9 cellular contexts compared by ENCODE assay signal in genomic region chr16:361872-362701, GRCh38. TPM values are rescaled to one million over a fixed set of nuclear protein-coding genes. Genes with fewer than 3 reads are reported as not detected.
DNase-seq lines count a peak whose midpoint lies in the region; ATAC-seq, FAIRE-seq and TF ChIP-seq lines count a peak whose summit lies in the region.
"Had no signal": no experiment of that assay in that cellular context is flagged by ENCODE, and none has a peak within 500 bp of the region (broad histone marks: within the 10 kb centered on the region; RNA-seq: fewer than 3 reads in every experiment).

No MANE protein-coding gene starts in this region.

- H3K4me3 ChIP-seq in HL-60 (replicated peaks; ENCODE audit: insufficient read depth, low read length) = no peak overlapping the region
- no peak overlapping the region for H3K4me3 ChIP-seq in endothelial cell of umbilical vein (replicated peaks in 1 of 3; ENCODE audit: insufficient read depth in 1 of 3, low read depth in 1 of 3, low read length in 3 of 3)

- peak; percentile 92 for ATAC-seq in activated CD8-positive, alpha-beta memory T cell treated with anti-CD3 and anti-CD28 coated beads, Interleukin-2, amount 10 ng/mL, durations not matched to agents 7 days and 5 days
- peak; percentile 85 for ATAC-seq in stimulated activated memory B cell treated with anti-CD40 and anti-IgM and Interleukin-4, amounts not matched to agents 10 μg/mL and 1 μg/mL and 100 μg/mL, for 72 hours
- no peak for ATAC-seq in HG02852 (IDR thresholded peaks at IDR 0.05; ENCODE audit: unreplicated experiment)

- H3K27me3 Mint-ChIP-seq in activated CD8-positive, alpha-beta memory T cell treated with anti-CD3 and anti-CD28 coated beads, Interleukin-2, amount 10 ng/mL, durations not matched to agents 7 days and 5 days = peaks cover 5% of the 10 kb centered on the region
- peaks cover 36% of the 10 kb centered on the region for H3K27me3 Mint-ChIP-seq in stimulated activated memory B cell treated with anti-CD40 and anti-IgM and Interleukin-4, amounts not matched to agents 10 μg/mL and 1 μg/mL and 100 μg/mL, for 72 hours

- no peaks in the 10 kb centered on the region for H3K4me1 ChIP-seq in endothelial cell of umbilical vein (ENCODE audit: control insufficient read depth, extremely low read depth, insufficient read depth, low read length)

- no peak overlapping the region for H3K4me3 Mint-ChIP-seq in activated CD8-positive, alpha-beta memory T cell treated with anti-CD3 and anti-CD28 coated beads, Interleukin-2, amount 10 ng/mL, durations not matched to agents 7 days and 5 days
- H3K4me3 Mint-ChIP-seq in stimulated activated memory B cell treated with anti-CD40 and anti-IgM and Interleukin-4, amounts not matched to agents 10 μg/mL and 1 μg/mL and 100 μg/mL, for 72 hours = peak overlapping the region; percentile 1
- H3K4me3 Mint-ChIP-seq: dendritic cell treated with granulocyte-macrophage colony-stimulating factor and Interleukin-4, amounts not matched to agents 40 ng/mL and 50 ng/mL, for 4 days had no signal

- no peak overlapping the region for H3K4me2 ChIP-seq in endothelial cell of umbilical vein (ENCODE audit: insufficient read depth, low read length)

- H3K36me3 Mint-ChIP-seq in activated CD8-positive, alpha-beta memory T cell treated with anti-CD3 and anti-CD28 coated beads, Interleukin-2, amount 10 ng/mL, durations not matched to agents 7 days and 5 days = peaks cover 6% of the 10 kb centered on the region
- peaks cover 7% of the 10 kb centered on the region for H3K36me3 Mint-ChIP-seq in stimulated activated memory B cell treated with anti-CD40 and anti-IgM and Interleukin-4, amounts not matched to agents 10 μg/mL and 1 μg/mL and 100 μg/mL, for 72 hours

- H3K9me1 ChIP-seq in endothelial cell of umbilical vein (replicated peaks; ENCODE audit: control insufficient read depth, extremely low read depth, insufficient read depth, low read length) = no peaks in the 10 kb centered on the region

- peak; percentile 78 for FAIRE-seq in endothelial cell of umbilical vein (lab: Jason Lieb, UNC)

- peaks cover 4% of the 10 kb centered on the region for H3K4me1 Mint-ChIP-seq in activated CD8-positive, alpha-beta memory T cell treated with anti-CD3 and anti-CD28 coated beads, Interleukin-2, amount 10 ng/mL, durations not matched to agents 7 days and 5 days
- peaks cover 9% of the 10 kb centered on the region for H3K4me1 Mint-ChIP-seq in stimulated activated memory B cell treated with anti-CD40 and anti-IgM and Interleukin-4, amounts not matched to agents 10 μg/mL and 1 μg/mL and 100 μg/mL, for 72 hours

- no peak overlapping the region for H3K27ac ChIP-seq in HL-60 (replicated peaks)
- no peak overlapping the region for H3K27ac ChIP-seq in endothelial cell of umbilical vein (ENCODE audit: insufficient read depth, low read depth, low read length)

- H3K9me3 Mint-ChIP-seq in activated CD8-positive, alpha-beta memory T cell treated with anti-CD3 and anti-CD28 coated beads, Interleukin-2, amount 10 ng/mL, durations not matched to agents 7 days and 5 days (ENCODE audit: low read depth) = no peaks in the 10 kb centered on the region
- no peaks in the 10 kb centered on the region for H3K9me3 Mint-ChIP-seq in stimulated activated memory B cell treated with anti-CD40 and anti-IgM and Interleukin-4, amounts not matched to agents 10 μg/mL and 1 μg/mL and 100 μg/mL, for 72 hours
- H3K9me3 Mint-ChIP-seq: dendritic cell treated with granulocyte-macrophage colony-stimulating factor and Interleukin-4, amounts not matched to agents 40 ng/mL and 50 ng/mL, for 4 days had no signal

- no peak overlapping the region for H2AFZ ChIP-seq in endothelial cell of umbilical vein (ENCODE audit: low read depth, low read length)

- peaks cover 0 to 3% of the 10 kb centered on the region in 2 experiments for H3K36me3 ChIP-seq in endothelial cell of umbilical vein (ENCODE audit: control insufficient read depth in 2 of 2, extremely low read depth in 1 of 2, insufficient read depth in 2 of 2, low read length in 2 of 2)

- peak; percentile 86 for DNase-seq in Daoy (ENCODE audit: low read depth)
- DNase-seq in HL-60 (ENCODE audit: low read depth in 1 of 2, low spot score in 1 of 2) = peak in 1 of 2 experiments; percentile 84
- DNase-seq in NOMO-1 (lab: John Stamatoyannopoulos, UW; ENCODE audit: unreplicated experiment in 2 of 2) = peak; percentile 82 to 84
- DNase-seq in activated CD8-positive, alpha-beta memory T cell treated with anti-CD3 and anti-CD28 coated beads, Interleukin-2, amount 10 ng/mL, durations not matched to agents 7 days and 5 days = peak; percentile 79
- peak; percentile 70 for DNase-seq in endothelial cell of umbilical vein (ENCODE audit: low read depth, low spot score)
- DNase-seq in mucosa of gallbladder (ENCODE audit: low spot score) = peak; percentile 68

- no peaks in the 10 kb centered on the region for H3K79me2 ChIP-seq in endothelial cell of umbilical vein (ENCODE audit: control insufficient read depth, insufficient read depth, low read length)

- no peaks in the 10 kb centered on the region for H3K9me3 ChIP-seq in endothelial cell of umbilical vein (replicated peaks; ENCODE audit: control insufficient read depth, insufficient read depth, low read length)

- no peak for TF ChIP-seq POLR2A in endothelial cell of umbilical vein (IDR thresholded peaks at IDR 0.05; ENCODE audit: low read depth, low read length)

- dilution Hi-C loops in endothelial cell of umbilical vein (cut with MboI; ENCODE audit: extremely low pct_ligation_motif_present, low sequenced_read_pairs) = no loop called here

- H3K27ac Mint-ChIP-seq in activated CD8-positive, alpha-beta memory T cell treated with anti-CD3 and anti-CD28 coated beads, Interleukin-2, amount 10 ng/mL, durations not matched to agents 7 days and 5 days = no peak overlapping the region
- H3K27ac Mint-ChIP-seq in stimulated activated memory B cell treated with anti-CD40 and anti-IgM and Interleukin-4, amounts not matched to agents 10 μg/mL and 1 μg/mL and 100 μg/mL, for 72 hours = no peak overlapping the region
- H3K27ac Mint-ChIP-seq: dendritic cell treated with granulocyte-macrophage colony-stimulating factor and Interleukin-4, amounts not matched to agents 40 ng/mL and 50 ng/mL, for 4 days had no signal

- intact Hi-C loops in endothelial cell of umbilical vein (cut with micrococcal nuclease) = loop anchor here (1.0 kb wide), 1 partner anchor 255 kb away; no protein-coding TSS in a partner anchor

- no peaks in the 10 kb centered on the region for H4K20me1 ChIP-seq in endothelial cell of umbilical vein (replicated peaks; ENCODE audit: control insufficient read depth, extremely low read depth, insufficient read depth, low read length)

- CTCF ChIA-PET in activated CD8-positive, alpha-beta memory T cell treated with anti-CD3 and anti-CD28 coated beads, Interleukin-2, amount 10 ng/mL, durations not matched to agents 7 days and 5 days (lab: Charles Lee) = interaction anchor here (0.7 to 3.0 kb wide), 28 partner anchors 9 to 309 kb away, joined by 3 to 29 read pairs (median 5); partner anchors contain the start of genes AXIN1, LUC7L, POLR3K and SNRNP25
- CTCF ChIA-PET in endothelial cell of umbilical vein (lab: Charles Lee) = interaction anchor here (0.6 to 4.8 kb wide), 37 partner anchors 8 to 309 kb away, joined by 3 to 130 read pairs (median 5); partner anchors contain the start of genes AXIN1, FAM234A, HBQ1 and LUC7L

- no peaks in the 10 kb centered on the region for H3K27me3 ChIP-seq in HL-60 (ENCODE audit: insufficient read depth, poor library complexity, severe bottlenecking)
- H3K27me3 ChIP-seq in endothelial cell of umbilical vein (ENCODE audit: control insufficient read depth in 2 of 2, insufficient read depth in 2 of 2, low read length in 2 of 2) = no peaks in the 10 kb centered on the region

- H3K9ac ChIP-seq in endothelial cell of umbilical vein (replicated peaks; ENCODE audit: extremely low read depth, insufficient read depth, low read length) = no peak overlapping the region

- TF ChIP-seq CTCF in HL-60 (IDR thresholded peaks at IDR 0.05; ENCODE audit: insufficient read depth, low read length) = peak; percentile 92
- peak; percentile 65 to 83 for TF ChIP-seq CTCF in endothelial cell of umbilical vein (IDR thresholded peaks at IDR 0.05; ENCODE audit: extremely low read depth in 1 of 2, insufficient read depth in 1 of 2, low read depth in 1 of 2, low read length in 2 of 2)

- no TSS peak for BruUV-seq in endothelial cell of umbilical vein (replicated peaks; lab: Mats Ljungman, UMichigan)

- POLR2A ChIA-PET in endothelial cell of umbilical vein (lab: Charles Lee) = no interaction called here

RNA-seq across cellular contexts. Expression of gene MRPL28, which starts 8.3 kb away (rescaled TPM):
- 128 and 141 TPM in 2 replicates for total RNA-seq in Daoy (2014; rRNA removed; shearing (Covaris generic))
- total RNA-seq in activated CD8-positive, alpha-beta memory T cell treated with anti-CD3 and anti-CD28 coated beads, Interleukin-2, amount 10 ng/mL, durations not matched to agents 7 days and 5 days = 10 to 100 TPM; 89.0 to 90.7 TPM
- total RNA-seq in endothelial cell of umbilical vein (86.3 and 104 TPM in 2 replicates), mucosa of gallbladder (52.9 TPM)
- 180 and 198 TPM in 2 replicates for polyA plus RNA-seq in endothelial cell of umbilical vein
- 158 and 211 TPM in 2 replicates for polyA plus RNA-seq in endothelial cell of umbilical vein (2011; cell fraction: cytosol; rRNA removed)
- polyA plus RNA-seq in endothelial cell of umbilical vein (2011; cell fraction: nucleus; rRNA removed) = 82.8 and 92.3 TPM in 2 replicates
- polyA plus RNA-seq in endothelial cell of umbilical vein (2012) = 88.7 and 102 TPM in 2 replicates
- polyA minus RNA-seq in endothelial cell of umbilical vein = 57.6 and 61.2 TPM in 2 replicates
- 48.4 TPM for polyA minus RNA-seq in endothelial cell of umbilical vein (2011; cell fraction: cytosol; rRNA and poly(A)+ RNA removed)
- 10.6 and 16.3 TPM in 2 replicates for polyA minus RNA-seq in endothelial cell of umbilical vein (2011; cell fraction: nucleus; rRNA and poly(A)+ RNA removed)

RNA-seq across cellular contexts. Expression of gene AXIN1, which starts 9.6 kb away (rescaled TPM):
- 18.1 and 19.3 TPM in 2 replicates for total RNA-seq in Daoy (2014; rRNA removed; shearing (Covaris generic))
- total RNA-seq in activated CD8-positive, alpha-beta memory T cell treated with anti-CD3 and anti-CD28 coated beads, Interleukin-2, amount 10 ng/mL, durations not matched to agents 7 days and 5 days = 10 to 100 TPM; 22.3 to 25.7 TPM
- total RNA-seq in endothelial cell of umbilical vein (21.1 and 21.9 TPM in 2 replicates), mucosa of gallbladder (29.2 TPM)
- 8.0 and 8.3 TPM in 2 replicates for polyA plus RNA-seq in endothelial cell of umbilical vein
- polyA plus RNA-seq in endothelial cell of umbilical vein (2011; cell fraction: cytosol; rRNA removed) = 9.3 and 11.9 TPM in 2 replicates
- 16.8 and 17.6 TPM in 2 replicates for polyA plus RNA-seq in endothelial cell of umbilical vein (2011; cell fraction: nucleus; rRNA removed)
- polyA plus RNA-seq in endothelial cell of umbilical vein (2012) = 11.3 and 17.0 TPM in 2 replicates
- polyA minus RNA-seq in endothelial cell of umbilical vein = 7.0 and 8.0 TPM in 2 replicates
- 21.3 TPM for polyA minus RNA-seq in endothelial cell of umbilical vein (2011; cell fraction: cytosol; rRNA and poly(A)+ RNA removed)
- 7.1 and 8.7 TPM in 2 replicates for polyA minus RNA-seq in endothelial cell of umbilical vein (2011; cell fraction: nucleus; rRNA and poly(A)+ RNA removed)

RNA-seq across cellular contexts. Expression of gene PGAP6, which starts 19.7 kb away (rescaled TPM):
- 12.1 and 22.1 TPM in 2 replicates for total RNA-seq in Daoy (2014; rRNA removed; shearing (Covaris generic))
- 10 to 100 TPM; 46.6 to 50.4 TPM for total RNA-seq in activated CD8-positive, alpha-beta memory T cell treated with anti-CD3 and anti-CD28 coated beads, Interleukin-2, amount 10 ng/mL, durations not matched to agents 7 days and 5 days
- total RNA-seq in endothelial cell of umbilical vein (88.1 and 89.8 TPM in 2 replicates), mucosa of gallbladder (85.7 TPM)
- 365 and 484 TPM in 2 replicates for polyA plus RNA-seq in endothelial cell of umbilical vein
- 169 and 201 TPM in 2 replicates for polyA plus RNA-seq in endothelial cell of umbilical vein (2011; cell fraction: cytosol; rRNA removed)
- polyA plus RNA-seq in endothelial cell of umbilical vein (2011; cell fraction: nucleus; rRNA removed) = 127 and 155 TPM in 2 replicates
- 90.7 and 148 TPM in 2 replicates for polyA plus RNA-seq in endothelial cell of umbilical vein (2012)
- polyA minus RNA-seq in endothelial cell of umbilical vein = 166 and 233 TPM in 2 replicates
- 27.0 TPM for polyA minus RNA-seq in endothelial cell of umbilical vein (2011; cell fraction: cytosol; rRNA and poly(A)+ RNA removed)
- polyA minus RNA-seq in endothelial cell of umbilical vein (2011; cell fraction: nucleus; rRNA and poly(A)+ RNA removed) = 51.9 and 54.7 TPM in 2 replicates

RNA-seq across cellular contexts. Expression of gene NME4, which starts 34.9 kb away (rescaled TPM):
- 35.6 and 39.9 TPM in 2 replicates for total RNA-seq in Daoy (2014; rRNA removed; shearing (Covaris generic))
- 1 to 10 TPM; 6.7 to 7.0 TPM for total RNA-seq in activated CD8-positive, alpha-beta memory T cell treated with anti-CD3 and anti-CD28 coated beads, Interleukin-2, amount 10 ng/mL, durations not matched to agents 7 days and 5 days
- 166 and 170 TPM in 2 replicates for total RNA-seq in endothelial cell of umbilical vein
- 264 and 412 TPM in 2 replicates for polyA plus RNA-seq in endothelial cell of umbilical vein
- polyA plus RNA-seq in endothelial cell of umbilical vein (2011; cell fraction: cytosol; rRNA removed) = 190 and 214 TPM in 2 replicates
- polyA plus RNA-seq in endothelial cell of umbilical vein (2011; cell fraction: nucleus; rRNA removed) = 111 and 145 TPM in 2 replicates
- polyA plus RNA-seq in endothelial cell of umbilical vein (2012) = 180 and 258 TPM in 2 replicates
- 70.2 and 79.0 TPM in 2 replicates for polyA minus RNA-seq in endothelial cell of umbilical vein
- polyA minus RNA-seq in endothelial cell of umbilical vein (2011; cell fraction: cytosol; rRNA and poly(A)+ RNA removed) = 15.6 TPM
- polyA minus RNA-seq in endothelial cell of umbilical vein (2011; cell fraction: nucleus; rRNA and poly(A)+ RNA removed) = 21.5 and 33.0 TPM in 2 replicates
- total RNA-seq in mucosa of gallbladder = 105 TPM

RNA-seq across cellular contexts. Expression of gene DECR2, which starts 39.6 kb away (rescaled TPM):
- total RNA-seq in Daoy (2014; rRNA removed; shearing (Covaris generic)) = 1.3 and 4.2 TPM in 2 replicates
- total RNA-seq in activated CD8-positive, alpha-beta memory T cell treated with anti-CD3 and anti-CD28 coated beads, Interleukin-2, amount 10 ng/mL, durations not matched to agents 7 days and 5 days = 1 to 10 TPM; 5.9 to 6.3 TPM
- 23.1 and 28.3 TPM in 2 replicates for total RNA-seq in endothelial cell of umbilical vein
- polyA plus RNA-seq in endothelial cell of umbilical vein = 46.5 and 61.7 TPM in 2 replicates
- polyA plus RNA-seq in endothelial cell of umbilical vein (2011; cell fraction: cytosol; rRNA removed) = 19.8 and 30.3 TPM in 2 replicates
- 82.4 and 87.1 TPM in 2 replicates for polyA plus RNA-seq in endothelial cell of umbilical vein (2011; cell fraction: nucleus; rRNA removed)
- 16.7 and 26.2 TPM in 2 replicates for polyA plus RNA-seq in endothelial cell of umbilical vein (2012)
- 13.3 and 20.1 TPM in 2 replicates for polyA minus RNA-seq in endothelial cell of umbilical vein
- polyA minus RNA-seq in endothelial cell of umbilical vein (2011; cell fraction: cytosol; rRNA and poly(A)+ RNA removed) = 17.4 TPM
- 12.1 and 15.1 TPM in 2 replicates for polyA minus RNA-seq in endothelial cell of umbilical vein (2011; cell fraction: nucleus; rRNA and poly(A)+ RNA removed)
- 36.8 TPM for total RNA-seq in mucosa of gallbladder
